Comparison of ENCODE assay signal across 8 cellular contexts in genomic region chr19:4968462-4969291, GRCh38. TPM values are rescaled to one million over a fixed set of nuclear protein-coding genes. Genes with fewer than 3 reads are reported as not detected.
DNase-seq lines count a peak whose midpoint lies in the region; ATAC-seq and TF ChIP-seq lines count a peak whose summit lies in the region.

Gene KDM4B (plus strand): TSS chr19:4969113. CDS start chr19:5032891, 63,778 bp downstream.

- H3K27me3 ChIP-seq in adipocyte (replicated peaks; ENCODE audit: control insufficient read depth, insufficient read depth, low read length) (no peaks in the 10 kb centered on the region), upper lobe of left lung (no peaks in the 10 kb centered on the region)

- 1% methylated on average over 25 to 30 of the region's 96 CpGs for WGBS in upper lobe of left lung, 2 donors

- H3K9me3 ChIP-seq in adipocyte (ENCODE audit: control insufficient read depth, low read length), result no peaks in the 10 kb centered on the region
- no peaks in the 10 kb centered on the region for H3K9me3 ChIP-seq in upper lobe of left lung

- H3K36me3 ChIP-seq in adipocyte (ENCODE audit: control insufficient read depth, insufficient read depth, low read length, severe bottlenecking) (no peaks in the 10 kb centered on the region), upper lobe of left lung (no peaks in the 10 kb centered on the region)

- peak; percentile 100 for DNase-seq in NCI-H1436 (lab: John Stamatoyannopoulos, UW)
- peak; percentile 97 for DNase-seq in T follicular helper cell (ENCODE audit: low read depth)
- DNase-seq in adipocyte (ENCODE audit: low read depth), result peak; percentile 99
- peak; percentile 99 for DNase-seq in cardiac septum (ENCODE audit: low spot score)
- peak; percentile 96 to 100 (median 100) for DNase-seq in posterior cingulate gyrus
- DNase-seq in upper lobe of left lung, result peak; percentile 100

- peak within 1 kb of the TSS; percentile 86 for H3K9ac ChIP-seq in adipocyte (ENCODE audit: low read length)

- no peak for TF ChIP-seq CTCF in GM12875 (IDR thresholded peaks at IDR 0.05; ENCODE audit: borderline replicate concordance, insufficient read depth, low read depth, low read length)
- peak in 2 of 6 experiments; percentile 9 to 22 for TF ChIP-seq CTCF in upper lobe of left lung (IDR thresholded peaks at IDR 0.05)

- H3K4me3 ChIP-seq in GM12875 (ENCODE audit: low read depth, low read length), result peak within 1 kb of the TSS; percentile 71
- H3K4me3 ChIP-seq in adipocyte (ENCODE audit: low read length), result peak within 1 kb of the TSS; percentile 86
- peak within 1 kb of the TSS; percentile 64 to 80 (median 71) for H3K4me3 ChIP-seq in upper lobe of left lung

- peaks cover 53% of the 10 kb centered on the region for H3K4me1 ChIP-seq in adipocyte (ENCODE audit: control insufficient read depth, insufficient read depth, low read length)
- H3K4me1 ChIP-seq in upper lobe of left lung, result peaks cover 33 to 47% (median 35%) of the 10 kb centered on the region in 4 donors

- peak in 1 of 4 donors; percentile 25 for TF ChIP-seq EP300 in upper lobe of left lung (IDR thresholded peaks at IDR 0.05)

- peak in 3 of 4 donors; percentile 90 to 98 (median 93) for TF ChIP-seq POLR2A in upper lobe of left lung (IDR thresholded peaks at IDR 0.05)

- peak within 1 kb of the TSS; percentile 67 to 87 (median 79) for H3K27ac ChIP-seq in upper lobe of left lung

- intact Hi-C loops in cardiac septum (cut with DNase I) (loop anchor here (5.0 kb wide), 2 partner anchors 64 to 101 kb away; partner anchors contain the start of gene PLIN3), posterior cingulate gyrus (cut with DNase I) (loop anchor here (5.0 kb wide), 1 partner anchor 61 kb away; the partner anchor contains the start of gene UHRF1)

- ATAC-seq in HG02798 (IDR thresholded peaks at IDR 0.05; ENCODE audit: poor library complexity, unreplicated experiment), result peak; percentile 93
- ATAC-seq in upper lobe of left lung (ENCODE audit: low FRiP score in 2 of 2), result peak; percentile 98 to 99

RNA-seq across cellular contexts. Expression of gene KDM4B, which starts in this region (rescaled TPM):
- total RNA-seq in cardiac septum (27.6 TPM), upper lobe of left lung (100 to 1,000 TPM in 1 of 6 donors, 10 to 100 TPM in 5; 28.1 to 112 (median 38.2) TPM)

Comparison
In these comparisons a context has a peak if more than half of its experiments do, and no peak if none do; other contexts are left out.
1. Peak in every context shown above with its lines: DNase-seq, ATAC-seq, H3K4me3 ChIP-seq and H3K27ac ChIP-seq.